Comparison of ENCODE assay signal across 8 cellular contexts in the genomic region with DNA sequence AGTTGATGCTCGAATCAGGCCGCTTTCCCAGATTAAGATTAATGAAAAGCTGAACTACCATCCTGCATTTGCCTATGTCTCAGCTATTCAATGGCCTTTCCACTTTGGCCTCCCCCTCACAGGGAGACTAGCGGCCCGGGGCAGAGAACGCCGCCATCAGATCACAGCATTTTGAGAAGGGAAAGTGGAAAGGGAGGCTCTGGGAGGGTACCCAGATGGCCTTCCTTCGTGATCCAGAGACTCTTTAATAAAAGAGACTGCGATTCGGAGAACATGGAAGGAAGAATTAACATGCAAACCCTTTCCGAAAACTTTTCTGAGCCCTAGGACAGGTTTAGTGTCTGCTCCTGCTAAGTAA. TPM values are rescaled to one million over a fixed set of nuclear protein-coding genes. Genes with fewer than 3 reads are reported as not detected.
DNase-seq lines count a peak whose midpoint lies in the region; ATAC-seq, FAIRE-seq and TF ChIP-seq lines count a peak whose summit lies in the region.

No MANE protein-coding gene starts in this region.

- no peak for TF ChIP-seq EP300 in H1 (IDR thresholded peaks at IDR 0.05; ENCODE audit: borderline replicate concordance in 1 of 2, low read depth in 2 of 2, low read length in 2 of 2)
- TF ChIP-seq EP300 in neural cell (conservative IDR thresholded peaks at IDR 0.05; ENCODE audit: poor library complexity, severe bottlenecking), result no peak

- peak overlapping the region; percentile 92 for H2BK5ac ChIP-seq in H1 (ENCODE audit: low read depth, low read length)

- no peak overlapping the region for H3K14ac ChIP-seq in H1 (ENCODE audit: insufficient read length)

- H3K4me2 ChIP-seq in H1 (ENCODE audit: insufficient read depth in 1 of 2, low read depth in 2 of 2, low read length in 2 of 2), result peak overlapping the region; percentile 73 to 93
- peak overlapping the region; percentile 83 for H3K4me2 ChIP-seq in neural cell (ENCODE audit: low read length)

- no peak for FAIRE-seq in H1 (lab: Jason Lieb, UNC)

- H3K27me3 ChIP-seq in BJ (ENCODE audit: control insufficient read depth, insufficient read depth, low read length) (no peaks in the 10 kb centered on the region), NT2/D1 (ENCODE audit: insufficient read depth, insufficient read length) (no peaks in the 10 kb centered on the region), H1 (replicated peaks in 1 of 4; ENCODE audit: control insufficient read depth in 3 of 4, extremely low read depth in 1 of 4, insufficient read depth in 3 of 4, low read length in 3 of 4) (no peaks in the 10 kb centered on the region), neural cell (ENCODE audit: insufficient read depth, low read depth, low read length) (no peaks in the 10 kb centered on the region)

- TF ChIP-seq POLR2A in H1 (IDR thresholded peaks at IDR 0.05; ENCODE audit: control extremely low read depth in 1 of 2, low read depth in 2 of 2, low read length in 2 of 2), result no peak

- no peak overlapping the region for H2BK120ac ChIP-seq in H1 (replicated peaks; ENCODE audit: low read depth, low read length)

- peaks cover 4% of the 10 kb centered on the region for H3K4me1 ChIP-seq in NT2/D1 (ENCODE audit: insufficient read depth, insufficient read length)
- peaks cover 0 to 15% (median 3%) of the 10 kb centered on the region in 4 experiments; a peak in 5 of 7 replicates for H3K4me1 ChIP-seq in H1 (replicated peaks in 1 of 4; ENCODE audit: control insufficient read depth in 3 of 4, insufficient read depth in 4 of 4, low read length in 3 of 4)

- H2BK20ac ChIP-seq in H1 (ENCODE audit: low read length), result no peak overlapping the region

- DNase-seq in BJ (ENCODE audit: low read depth) (no peak), NT2/D1 (ENCODE audit: low read depth, low spot score) (no peak), H1 (ENCODE audit: low read depth in 1 of 2, low spot score in 2 of 2) (no peak), HEK293T (ENCODE audit: extremely low spot score) (no peak), mesenteric fat pad (ENCODE audit: low spot score) (no peak), NCI-H2107 (lab: John Stamatoyannopoulos, UW) (no peak)

- WGBS in H1 (ENCODE audit: extremely low coverage in 1 of 2, insufficient coverage in 1 of 2, insufficient read length in 1 of 2, insufficient replicate concordance in 2 of 2, low coverage in 1 of 2, low lambda C conversion rate in 2 of 2, missing lambda C conversion rate in 1 of 2), 2 experiments, result 9% methylated on average over 10 of the region's 10 CpGs; no CpG with 5 or more reads in 1 of the 2 experiments

- no peak overlapping the region for H4K91ac ChIP-seq in H1 (replicated peaks; ENCODE audit: insufficient read length, low read length)

- CTCF ChIA-PET in BJ (lab: Yijun Ruan, JAX), result interaction anchor here (0.8 to 2.6 kb wide), 2 partner anchors 9 to 20 kb away, joined by 5 to 7 read pairs; no protein-coding TSS in a partner anchor
- CTCF ChIA-PET in H1 (lab: Charles Lee; ENCODE audit: partially characterized antibody), result interaction anchor here (0.9 to 2.9 kb wide), 3 partner anchors 17 to 376 kb away, joined by 3 to 15 read pairs (median 5); no protein-coding TSS in a partner anchor
- CTCF ChIA-PET in HEK293T (lab: Yijun Ruan, JAX), result interaction anchor here (0.7 kb wide), 1 partner anchor 194 kb away, joined by 3 read pairs; no protein-coding TSS in a partner anchor

- H3K23me2 ChIP-seq in H1 (ENCODE audit: low read depth, low read length), result peaks cover 13% of the 10 kb centered on the region

- H3K9ac ChIP-seq in NT2/D1 (ENCODE audit: insufficient read length, low read depth) (peak overlapping the region; percentile 95), H1 (replicated peaks in 1 of 4; ENCODE audit: extremely low read depth in 1 of 4, low read depth in 3 of 4, low read length in 3 of 4) (peak overlapping the region; percentile 74 to 97 (median 86)), neural cell (ENCODE audit: low read length) (peak overlapping the region; percentile 70)

- peak overlapping the region; percentile 37 for H4K5ac ChIP-seq in H1 (ENCODE audit: insufficient read length, low read depth, low read length)

- H3K23ac ChIP-seq in H1 (ENCODE audit: insufficient read length), result no peak overlapping the region

- H2AFZ ChIP-seq in H1 (ENCODE audit: low read length) (no peak overlapping the region), neural cell (ENCODE audit: low read depth, low read length) (peak overlapping the region; percentile 94)

- ATAC-seq in HG03354 (IDR thresholded peaks at IDR 0.05; ENCODE audit: poor library complexity, severe bottlenecking, unreplicated experiment), result no peak

- peak overlapping the region; percentile 60; the same call in 1 of the 2 replicates for H2BK12ac ChIP-seq in H1 (ENCODE audit: low read depth, low read length)

- H3K4ac ChIP-seq in H1 (replicated peaks; ENCODE audit: insufficient read length, low read depth, low read length), result peak overlapping the region; percentile 10

- H4K20me1 ChIP-seq in H1 (replicated peaks in 1 of 2; ENCODE audit: control insufficient read depth in 1 of 2, insufficient read depth in 2 of 2, low read length in 2 of 2) (peaks cover 5 to 20% of the 10 kb centered on the region in 2 experiments), neural cell (ENCODE audit: insufficient read depth) (no peaks in the 10 kb centered on the region)

- no peaks in the 10 kb centered on the region for H3K9me2 ChIP-seq in neural cell (ENCODE audit: insufficient read depth, low read length)

- H3K36me3 ChIP-seq in BJ (ENCODE audit: control insufficient read depth, insufficient read depth, low read length), result no peaks in the 10 kb centered on the region
- peaks cover 30% of the 10 kb centered on the region for H3K36me3 ChIP-seq in NT2/D1 (ENCODE audit: insufficient read depth, insufficient read length, low read length)
- peaks cover 0 to 3% (median 0%) of the 10 kb centered on the region in 4 experiments; a peak in 2 of 8 replicates for H3K36me3 ChIP-seq in H1 (ENCODE audit: control insufficient read depth in 2 of 4, insufficient read depth in 4 of 4, low read length in 3 of 4)
- H3K36me3 ChIP-seq in neural cell (ENCODE audit: insufficient read depth, low read length), result no peaks in the 10 kb centered on the region

- H4K8ac ChIP-seq in H1 (ENCODE audit: extremely low read depth, insufficient read depth, low read length), result peak overlapping the region; percentile 84; the same call in 1 of the 2 replicates

- H3F3A ChIP-seq in neural cell (ENCODE audit: insufficient read depth, low read length, poor library complexity, severe bottlenecking), result no peaks in the 10 kb centered on the region

- H3K79me1 ChIP-seq in H1 (ENCODE audit: low read depth, low read length), result peaks cover 25% of the 10 kb centered on the region

- H3K18ac ChIP-seq in H1 (ENCODE audit: extremely low read depth, low read length), result no peak overlapping the region

- H3K9me3 ChIP-seq in NT2/D1 (ENCODE audit: insufficient read depth, low read length) (no peaks in the 10 kb centered on the region), H1 (ENCODE audit: insufficient read depth in 2 of 2, low read depth in 1 of 2, low read length in 1 of 2) (no peaks in the 10 kb centered on the region), neural cell (ENCODE audit: low read length) (no peaks in the 10 kb centered on the region)

- H3K27ac ChIP-seq in H1 (ENCODE audit: low read depth, low read length), result peak overlapping the region; percentile 68
- H3K27ac ChIP-seq in neural cell (ENCODE audit: low read length), result no peak overlapping the region

- POLR2A ChIA-PET in BJ (lab: Charles Lee) (no interaction called here), H1 (lab: Charles Lee; ENCODE audit: partially characterized antibody) (interaction anchor here (0.8 to 7.7 kb wide), 5 partner anchors 8 to 107 kb away, joined by 3 to 85 read pairs (median 4); partner anchors contain the start of gene GTPBP2), HEK293T (lab: Yijun Ruan, JAX) (interaction anchor here (0.5 to 2.0 kb wide), 5 partner anchors 8 to 40 kb away, joined by 3 to 19 read pairs (median 4); no protein-coding TSS in a partner anchor)

- H3K4me3 ChIP-seq in BJ (ENCODE audit: low read depth, low read length), result peak overlapping the region; percentile 51
- peak overlapping the region; percentile 96 for H3K4me3 ChIP-seq in NT2/D1 (ENCODE audit: insufficient read length, low read depth)
- H3K4me3 ChIP-seq in H1 (ENCODE audit: extremely low read depth in 1 of 4, insufficient read depth in 2 of 4, low read depth in 3 of 4, low read length in 4 of 4), result peak overlapping the region; percentile 94 to 99 (median 97)
- H3K4me3 ChIP-seq in neural cell (ENCODE audit: low read length), result peak overlapping the region; percentile 75

- H2BK15ac ChIP-seq in H1 (ENCODE audit: low read length), result no peak overlapping the region

- no peak overlapping the region for H3K56ac ChIP-seq in H1 (replicated peaks; ENCODE audit: insufficient read length, low read depth, low read length)

- no peak overlapping the region for H2AK5ac ChIP-seq in H1 (ENCODE audit: low read depth, low read length)

- no peak for TF ChIP-seq CTCF in BJ (IDR thresholded peaks at IDR 0.05; ENCODE audit: insufficient read depth, low read depth, low read length)
- no peak for TF ChIP-seq CTCF in H1 (IDR thresholded peaks at IDR 0.05; ENCODE audit: control extremely low read depth in 1 of 3, insufficient read depth in 1 of 3, low read depth in 1 of 3, low read length in 3 of 3)
- no peak for TF ChIP-seq CTCF in neural cell (IDR thresholded peaks at IDR 0.05; ENCODE audit: poor library complexity, severe bottlenecking)

- TF ChIP-seq RAD21 in H1 (IDR thresholded peaks at IDR 0.05 in 1 of 2, conservative IDR thresholded peaks at IDR 0.05 in 1 of 2; ENCODE audit: low read depth in 2 of 2, low read length in 2 of 2) (no peak), neural cell (conservative IDR thresholded peaks at IDR 0.05) (no peak)

- H3K79me2 ChIP-seq in H1 (ENCODE audit: control insufficient read depth in 1 of 2, insufficient read depth in 2 of 2, low read length in 2 of 2) (peaks cover 12 to 55% of the 10 kb centered on the region in 2 experiments), neural cell (replicated peaks; ENCODE audit: insufficient read depth, low read length) (peaks cover 28% of the 10 kb centered on the region)

RNA-seq across cellular contexts. Expression of gene MRPS18A, which starts 0.5 kb away (rescaled TPM):
- polyA plus RNA-seq in BJ (2011; rRNA removed) (57.4 and 75.0 TPM in 2 replicates), H1 (2011; rRNA removed) (121 and 129 TPM in 2 replicates), neural cell (39.6 and 52.4 TPM in 2 replicates)
- 39.8 and 61.7 TPM in 2 replicates for polyA minus RNA-seq in BJ (2011; rRNA and poly(A)+ RNA removed)
- total RNA-seq in H1 (2021; fragmentation: NEBNext Ultra II Directional; extraction: Animal tissue kit (Norgen Biotek cat#: 25700)), result 48.3 and 52.1 TPM in 2 replicates
- polyA plus RNA-seq in H1 (2011; cell fraction: cytosol; rRNA removed), result 115 TPM
- polyA plus RNA-seq in H1 (2011; cell fraction: nucleus; rRNA removed), result 95.2 TPM
- 70.4 to 84.7 TPM (median 74.9 TPM) in 4 replicates for polyA plus RNA-seq in H1 (2012, experiment 1 of 2)
- 103 TPM for polyA plus RNA-seq in H1 (2012, experiment 2 of 2)
- polyA plus RNA-seq in H1 (2013, experiment 1 of 2), result 61.3 TPM
- 58.7 TPM for polyA plus RNA-seq in H1 (2013, experiment 2 of 2)
- 95.6 and 97.8 TPM in 2 replicates for polyA minus RNA-seq in H1 (2011; rRNA and poly(A)+ RNA removed)
- polyA minus RNA-seq in H1 (2011; cell fraction: cytosol; rRNA and poly(A)+ RNA removed), result 36.3 TPM
- polyA minus RNA-seq in H1 (2011; cell fraction: nucleus; rRNA and poly(A)+ RNA removed), result 63.1 TPM
- polyA minus RNA-seq in neural cell, result 27.0 and 35.0 TPM in 2 replicates
- 34.5 TPM for total RNA-seq in mesenteric fat pad

RNA-seq across cellular contexts. Expression of gene RSPH9, which starts 42.2 kb away (rescaled TPM):
- 0.65 and 0.77 TPM in 2 replicates for polyA plus RNA-seq in BJ (2011; rRNA removed)
- polyA minus RNA-seq in BJ (2011; rRNA and poly(A)+ RNA removed), result 0.24 and 0.31 TPM in 2 replicates
- total RNA-seq in H1 (2021; fragmentation: NEBNext Ultra II Directional; extraction: Animal tissue kit (Norgen Biotek cat#: 25700)), result 0.15 TPM in 1 of 2 replicates, not detected in the other
- 0.23 and 0.25 TPM in 2 replicates for polyA plus RNA-seq in H1 (2011; rRNA removed)
- 0.23 TPM for polyA plus RNA-seq in H1 (2011; cell fraction: cytosol; rRNA removed)
- 0.36 TPM for polyA plus RNA-seq in H1 (2011; cell fraction: nucleus; rRNA removed)
- 0.73 to 0.93 TPM (median 0.80 TPM) in 4 replicates for polyA plus RNA-seq in H1 (2012, experiment 1 of 2)
- polyA plus RNA-seq in H1 (2012, experiment 2 of 2), result 1.00 TPM
- 0.22 TPM for polyA plus RNA-seq in H1 (2013, experiment 1 of 2)
- 0.15 TPM for polyA plus RNA-seq in H1 (2013, experiment 2 of 2)
- polyA minus RNA-seq in H1 (2011; rRNA and poly(A)+ RNA removed), result 0.06 and 0.22 TPM in 2 replicates
- polyA minus RNA-seq in H1 (2011; cell fraction: cytosol; rRNA and poly(A)+ RNA removed), result not detected
- 0.30 TPM for polyA minus RNA-seq in H1 (2011; cell fraction: nucleus; rRNA and poly(A)+ RNA removed)
- 0.88 and 1.8 TPM in 2 replicates for polyA plus RNA-seq in neural cell
- 0.49 and 0.69 TPM in 2 replicates for polyA minus RNA-seq in neural cell
- total RNA-seq in mesenteric fat pad, result not detected

RNA-seq across cellular contexts. Expression of gene MAD2L1BP, which starts 51.4 kb away (rescaled TPM):
- polyA plus RNA-seq in BJ (2011; rRNA removed) (37.7 and 39.3 TPM in 2 replicates), H1 (2011; rRNA removed) (65.3 and 70.0 TPM in 2 replicates), neural cell (43.2 and 64.2 TPM in 2 replicates)
- 26.7 and 41.1 TPM in 2 replicates for polyA minus RNA-seq in BJ (2011; rRNA and poly(A)+ RNA removed)
- 34.1 and 35.5 TPM in 2 replicates for total RNA-seq in H1 (2021; fragmentation: NEBNext Ultra II Directional; extraction: Animal tissue kit (Norgen Biotek cat#: 25700))
- polyA plus RNA-seq in H1 (2011; cell fraction: cytosol; rRNA removed), result 57.7 TPM
- 40.1 TPM for polyA plus RNA-seq in H1 (2011; cell fraction: nucleus; rRNA removed)
- polyA plus RNA-seq in H1 (2012, experiment 1 of 2), result 32.2 to 40.8 TPM (median 36.1 TPM) in 4 replicates
- polyA plus RNA-seq in H1 (2012, experiment 2 of 2), result 42.6 TPM
- polyA plus RNA-seq in H1 (2013, experiment 1 of 2), result 29.3 TPM
- 27.1 TPM for polyA plus RNA-seq in H1 (2013, experiment 2 of 2)
- polyA minus RNA-seq in H1 (2011; rRNA and poly(A)+ RNA removed), result 59.5 and 62.2 TPM in 2 replicates
- 16.1 TPM for polyA minus RNA-seq in H1 (2011; cell fraction: cytosol; rRNA and poly(A)+ RNA removed)
- 23.2 TPM for polyA minus RNA-seq in H1 (2011; cell fraction: nucleus; rRNA and poly(A)+ RNA removed)
- polyA minus RNA-seq in neural cell, result 54.2 and 54.3 TPM in 2 replicates
- total RNA-seq in mesenteric fat pad, result 19.0 TPM

RNA-seq across cellular contexts. Expression of gene GTPBP2, which starts 58.0 kb away (rescaled TPM):
- polyA plus RNA-seq in BJ (2011; rRNA removed), result 107 and 148 TPM in 2 replicates
- polyA minus RNA-seq in BJ (2011; rRNA and poly(A)+ RNA removed), result 79.8 and 111 TPM in 2 replicates
- total RNA-seq in H1 (2021; fragmentation: NEBNext Ultra II Directional; extraction: Animal tissue kit (Norgen Biotek cat#: 25700)), result 52.5 and 58.3 TPM in 2 replicates
- polyA plus RNA-seq in H1 (2011; rRNA removed), result 86.1 and 88.3 TPM in 2 replicates
- 84.9 TPM for polyA plus RNA-seq in H1 (2011; cell fraction: cytosol; rRNA removed)
- 238 TPM for polyA plus RNA-seq in H1 (2011; cell fraction: nucleus; rRNA removed)
- polyA plus RNA-seq in H1 (2012, experiment 1 of 2), result 60.0 to 72.8 TPM (median 65.5 TPM) in 4 replicates
- 37.8 TPM for polyA plus RNA-seq in H1 (2012, experiment 2 of 2)
- 53.6 TPM for polyA plus RNA-seq in H1 (2013, experiment 1 of 2)
- 49.6 TPM for polyA plus RNA-seq in H1 (2013, experiment 2 of 2)
- 61.9 and 68.3 TPM in 2 replicates for polyA minus RNA-seq in H1 (2011; rRNA and poly(A)+ RNA removed)
- polyA minus RNA-seq in H1 (2011; cell fraction: cytosol; rRNA and poly(A)+ RNA removed), result 27.6 TPM
- 71.3 TPM for polyA minus RNA-seq in H1 (2011; cell fraction: nucleus; rRNA and poly(A)+ RNA removed)
- polyA plus RNA-seq in neural cell, result 103 and 117 TPM in 2 replicates
- polyA minus RNA-seq in neural cell, result 50.9 and 51.4 TPM in 2 replicates
- 101 TPM for total RNA-seq in mesenteric fat pad
